19 cellular contexts compared by ENCODE assay signal in the genomic region with DNA sequence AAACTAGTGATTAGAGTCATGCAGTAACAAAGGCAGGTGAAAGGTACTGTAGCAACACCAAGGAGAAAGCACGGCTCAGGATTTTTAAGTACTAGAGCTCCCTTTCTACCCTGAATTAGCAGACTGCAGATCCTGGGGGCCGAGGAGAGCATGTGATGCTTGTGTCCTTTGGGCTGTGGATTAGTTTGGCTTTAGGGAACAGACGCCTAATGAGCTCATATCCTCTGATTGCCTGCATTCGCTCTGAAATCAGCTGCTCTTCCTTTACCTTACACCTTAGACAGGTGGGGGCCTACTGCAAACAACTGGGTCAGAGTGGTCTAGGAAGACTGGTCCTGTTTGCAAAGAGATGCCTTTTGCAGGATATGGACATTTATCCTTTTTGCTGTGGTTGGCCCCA. TPM values are rescaled to one million over a fixed set of nuclear protein-coding genes. Genes with fewer than 3 reads are reported as not detected.
A peak's percentile ranks its signal among the peaks of the same experiment; 100 is the strongest.
DNase-seq lines count a peak whose midpoint lies in the region; ATAC-seq and TF ChIP-seq lines count a peak whose summit lies in the region.
"Had no signal": no experiment of that assay in that cellular context is flagged by ENCODE, and none has a peak within 500 bp of the region (broad histone marks: within the 10 kb centered on the region; RNA-seq: fewer than 3 reads in every experiment).

No MANE protein-coding gene starts in this region.

- H4K20me1 ChIP-seq in PC-9 (ENCODE audit: insufficient read depth): no peaks in the 10 kb centered on the region

- no TSS peak for BruUV-seq in PC-9 (replicated peaks; lab: Mats Ljungman, UMichigan)

- no peak for TF ChIP-seq CTCF in PC-9 (conservative IDR thresholded peaks at IDR 0.05)
- TF ChIP-seq CTCF in endodermal cell (conservative IDR thresholded peaks at IDR 0.05): no peak

- WGBS in endodermal cell (ENCODE audit: insufficient coverage in 1 of 2, insufficient read length in 1 of 2), 2 experiments: 73 to 93% methylated on average over 2 to 4 of the region's 4 CpGs

- H3K36me3 ChIP-seq in PC-9 (ENCODE audit: low read depth) (peaks cover 18% of the 10 kb centered on the region), endodermal cell (ENCODE audit: control insufficient read depth, insufficient read depth, low read length) (peaks cover 30% of the 10 kb centered on the region)

- POLR2A ChIA-PET in PC-9 (lab: Charles Lee; ENCODE audit: unreplicated experiment): interaction anchor here (0.6 kb wide), 1 partner anchor 466 kb away, joined by 6 read pairs; no protein-coding TSS in a partner anchor

- H3K4me1 Mint-ChIP-seq in activated naive CD8-positive, alpha-beta T cell (ENCODE audit: low read depth): peaks cover 27% of the 10 kb centered on the region
- H3K4me1 Mint-ChIP-seq in activated naive CD8-positive, alpha-beta T cell treated with anti-CD3 and anti-CD28 coated beads, Interleukin-2, amount 50 U/mL, for 24 hours: peaks cover 22% of the 10 kb centered on the region
- peaks cover 27% of the 10 kb centered on the region for H3K4me1 Mint-ChIP-seq in endodermal cell

- no peaks in the 10 kb centered on the region for H3F3A ChIP-seq in PC-9 (ENCODE audit: insufficient read depth, low read depth)

- H3K4me3 ChIP-seq in PC-9 (no peak overlapping the region), endodermal cell (ENCODE audit: low read length) (no peak overlapping the region)
- H3K4me3 ChIP-seq: GM23338, SJCRH30 had no signal

- H3K27ac ChIP-seq in PC-9: no peak overlapping the region
- H3K27ac ChIP-seq in endodermal cell (ENCODE audit: low read depth, low read length): no peak overlapping the region
- H3K27ac ChIP-seq in temporal lobe (ENCODE audit: low read depth, low read length): peak overlapping the region; percentile 77
- H3K27ac ChIP-seq: RWPE1, SJCRH30 had no signal

- no peak overlapping the region for H3K9ac ChIP-seq in endodermal cell (ENCODE audit: extremely low read depth, low read length, poor library complexity, severe bottlenecking)

- H2AFZ ChIP-seq in PC-9: no peak overlapping the region
- H2AFZ ChIP-seq: GM23338 had no signal

- CTCF ChIA-PET in PC-9 (lab: Charles Lee): interaction anchor here (0.6 to 0.7 kb wide), 2 partner anchors 199 to 317 kb away, joined by 3 to 6 read pairs; no protein-coding TSS in a partner anchor

- H3K27me3 Mint-ChIP-seq in activated naive CD8-positive, alpha-beta T cell: no peaks in the 10 kb centered on the region
- no peaks in the 10 kb centered on the region for H3K27me3 Mint-ChIP-seq in activated naive CD8-positive, alpha-beta T cell treated with anti-CD3 and anti-CD28 coated beads, Interleukin-2, amount 50 U/mL, for 24 hours
- peaks cover 3% of the 10 kb centered on the region for H3K27me3 Mint-ChIP-seq in endodermal cell (ENCODE audit: insufficient read depth)

- H3K9me2 ChIP-seq in PC-9 (ENCODE audit: insufficient read depth): no peaks in the 10 kb centered on the region

- in situ Hi-C loops in G401 (cut with HindIII; ENCODE audit: low sequenced_read_pairs): no loop called here

- H3K9me3 Mint-ChIP-seq in activated naive CD8-positive, alpha-beta T cell (ENCODE audit: low read depth): no peaks in the 10 kb centered on the region
- H3K9me3 Mint-ChIP-seq in activated naive CD8-positive, alpha-beta T cell treated with anti-CD3 and anti-CD28 coated beads, Interleukin-2, amount 50 U/mL, for 24 hours: no peaks in the 10 kb centered on the region
- no peaks in the 10 kb centered on the region for H3K9me3 Mint-ChIP-seq in endodermal cell
- H3K9me3 Mint-ChIP-seq: GM23338, HFFc6 had no signal

- no peak for ATAC-seq in activated naive CD8-positive, alpha-beta T cell treated with anti-CD3 and anti-CD28 coated beads, Interleukin-2, amount 50 U/mL, for 24 hours
- ATAC-seq in HG02885 (IDR thresholded peaks at IDR 0.05; ENCODE audit: poor library complexity, unreplicated experiment): no peak
- ATAC-seq: GM23338 had no signal

- no peak overlapping the region for H3K27ac Mint-ChIP-seq in activated naive CD8-positive, alpha-beta T cell
- no peak overlapping the region for H3K27ac Mint-ChIP-seq in activated naive CD8-positive, alpha-beta T cell treated with anti-CD3 and anti-CD28 coated beads, Interleukin-2, amount 50 U/mL, for 24 hours
- no peak overlapping the region for H3K27ac Mint-ChIP-seq in endodermal cell
- H3K27ac Mint-ChIP-seq: GM23338, HFFc6 had no signal

- H3K9me3 ChIP-seq in PC-9 (ENCODE audit: insufficient read depth, low read depth) (no peaks in the 10 kb centered on the region), endodermal cell (ENCODE audit: control insufficient read depth, low read length) (no peaks in the 10 kb centered on the region)
- H3K9me3 ChIP-seq: Caco-2, SJCRH30 had no signal

- peak overlapping the region; percentile 86 for H3K4me3 Mint-ChIP-seq in activated naive CD8-positive, alpha-beta T cell
- H3K4me3 Mint-ChIP-seq in activated naive CD8-positive, alpha-beta T cell treated with anti-CD3 and anti-CD28 coated beads, Interleukin-2, amount 50 U/mL, for 24 hours: no peak overlapping the region
- H3K4me3 Mint-ChIP-seq in endodermal cell: no peak overlapping the region

- no peaks in the 10 kb centered on the region for H3K36me3 Mint-ChIP-seq in activated naive CD8-positive, alpha-beta T cell
- H3K36me3 Mint-ChIP-seq in activated naive CD8-positive, alpha-beta T cell treated with anti-CD3 and anti-CD28 coated beads, Interleukin-2, amount 50 U/mL, for 24 hours (ENCODE audit: low read depth): peaks cover 15% of the 10 kb centered on the region
- peaks cover 33% of the 10 kb centered on the region for H3K36me3 Mint-ChIP-seq in endodermal cell (ENCODE audit: low read depth)

- H3K79me2 ChIP-seq in PC-9 (ENCODE audit: low read depth): peaks cover 23% of the 10 kb centered on the region

- H3K4me1 ChIP-seq in PC-9 (replicated peaks; ENCODE audit: insufficient read depth): peaks cover 15% of the 10 kb centered on the region
- H3K4me1 ChIP-seq in endodermal cell (ENCODE audit: control insufficient read depth, insufficient read depth, low read length): peaks cover 6% of the 10 kb centered on the region

- intact Hi-C loops in PC-9 (cut with micrococcal nuclease; ENCODE audit: unreplicated experiment): loop anchor here (10.0 kb wide), 1 partner anchor 132 kb away; no protein-coding TSS in a partner anchor

- H3K4me2 ChIP-seq in PC-9: peak overlapping the region; percentile 95

- no peak for DNase-seq in activated naive CD8-positive, alpha-beta T cell treated with anti-CD3 and anti-CD28 coated beads, Interleukin-2, amount 50 U/mL, for 24 hours
- no peak for DNase-seq in PC-9
- DNase-seq in endodermal cell: peak; percentile 43
- DNase-seq in G401 (ENCODE audit: low spot score): no peak
- no peak for DNase-seq in activated effector memory CD4-positive, alpha-beta T cell treated with Interleukin-2 at 50 U/mL for 16 hours
- DNase-seq: C1 segment of cervical spinal cord, Caco-2, DMS53, HFFc6, KG1, NCI-H1092 treated with DMSO at 0.1 percent for 48 hours, NCI-H1694 treated with DMSO at 0.1 percent for 48 hours, NCI-H345, SJCRH30 had no signal

- H3K27me3 ChIP-seq in PC-9 (ENCODE audit: insufficient read depth, low read depth) (peaks cover 3% of the 10 kb centered on the region; the same call in 1 of the 2 replicates), endodermal cell (ENCODE audit: control insufficient read depth, insufficient read depth, low read length, poor library complexity, severe bottlenecking) (peaks cover 12% of the 10 kb centered on the region)

RNA-seq across cellular contexts. Expression of a gene that starts 2.2 kb away (rescaled TPM):
- total RNA-seq in PC-9 (2021) (47.7 and 48.7 TPM in 2 replicates), endodermal cell (10 to 100 TPM; 40.9 to 45.5 TPM), temporal lobe (10.3 TPM)
- polyA plus RNA-seq in endodermal cell (2013, experiment 1 of 2): 20.1 TPM
- polyA plus RNA-seq in endodermal cell (2013, experiment 2 of 2): 19.4 TPM
- total RNA-seq in G401 (2014; rRNA removed; shearing (Covaris generic)): 19.4 and 25.2 TPM in 2 replicates

RNA-seq across cellular contexts. Expression of a gene that starts 11.4 kb away (rescaled TPM):
- total RNA-seq in PC-9 (2021) (16.2 and 18.1 TPM in 2 replicates), endodermal cell (10 to 100 TPM; 59.6 to 62.6 TPM), temporal lobe (47.7 TPM)
- 103 TPM for polyA plus RNA-seq in endodermal cell (2013, experiment 1 of 2)
- polyA plus RNA-seq in endodermal cell (2013, experiment 2 of 2): 88.7 TPM
- 21.9 and 23.0 TPM in 2 replicates for total RNA-seq in G401 (2014; rRNA removed; shearing (Covaris generic))

RNA-seq across cellular contexts. Expression of a gene that starts 18.0 kb away (rescaled TPM):
- 12.9 and 18.8 TPM in 2 replicates for total RNA-seq in PC-9 (2021)
- 10 to 100 TPM; 12.7 to 20.1 TPM for total RNA-seq in endodermal cell
- 45.1 TPM for polyA plus RNA-seq in endodermal cell (2013, experiment 1 of 2)
- polyA plus RNA-seq in endodermal cell (2013, experiment 2 of 2): 39.1 TPM
- total RNA-seq in temporal lobe: 23.1 TPM
- total RNA-seq in G401 (2014; rRNA removed; shearing (Covaris generic)): 4.6 and 5.7 TPM in 2 replicates

RNA-seq across cellular contexts. Expression of a gene that starts 39.8 kb away (rescaled TPM):
- total RNA-seq in PC-9 (2021) (15.0 and 17.9 TPM in 2 replicates), endodermal cell (under 1 TPM; 0.49 to 0.66 TPM), temporal lobe (43.8 TPM)
- 5.2 TPM for polyA plus RNA-seq in endodermal cell (2013, experiment 1 of 2)
- 5.2 TPM for polyA plus RNA-seq in endodermal cell (2013, experiment 2 of 2)
- 12.4 and 19.8 TPM in 2 replicates for total RNA-seq in G401 (2014; rRNA removed; shearing (Covaris generic))

RNA-seq across cellular contexts. Expression of a gene that starts 43.3 kb away (rescaled TPM):
- 0.07 TPM in 1 of 2 replicates, not detected in the other for total RNA-seq in PC-9 (2021)
- total RNA-seq in endodermal cell: 1 to 10 TPM; 2.3 to 4.5 TPM
- polyA plus RNA-seq in endodermal cell (2013, experiment 1 of 2): 17.2 TPM
- 14.5 TPM for polyA plus RNA-seq in endodermal cell (2013, experiment 2 of 2)
- total RNA-seq in temporal lobe: 79.9 TPM
- total RNA-seq in G401 (2014; rRNA removed; shearing (Covaris generic)): not detected in 2 replicates
